ENCODE assay signal across 13 cellular contexts in the genomic region with DNA sequence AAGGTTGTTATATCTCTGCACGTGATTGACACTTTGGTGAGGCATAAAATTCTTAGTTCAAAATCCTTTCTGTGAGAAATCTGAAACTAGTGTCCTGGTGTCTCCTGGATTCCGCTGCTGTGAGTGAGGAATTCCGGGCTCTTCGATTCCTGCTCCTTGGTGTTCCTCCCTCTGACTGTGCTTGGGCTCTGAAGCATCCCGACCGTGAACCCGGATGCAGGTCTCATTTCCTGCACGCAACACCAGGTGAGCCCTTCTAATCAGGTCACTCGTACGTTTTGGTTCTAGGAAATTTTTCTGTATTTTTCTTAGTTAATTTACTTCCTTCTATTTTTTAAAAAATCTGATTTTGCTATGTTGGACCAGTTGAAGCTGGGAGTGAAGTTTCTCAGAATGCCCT.
DNase-seq lines count a peak whose midpoint lies in the region; ATAC-seq and TF ChIP-seq lines count a peak whose summit lies in the region.
"Had no signal": no experiment of that assay in that cellular context is flagged by ENCODE, and none has a peak within 500 bp of the region (broad histone marks: within the 10 kb centered on the region; RNA-seq: fewer than 3 reads in every experiment).

No MANE protein-coding gene starts in this region.

- H3K4me3 Mint-ChIP-seq in CD14-positive monocyte, result peak overlapping the region; percentile 50 to 77
- H3K4me3 Mint-ChIP-seq in activated T-helper 2 cell treated with anti-CD3 and anti-CD28 coated beads, Interferon-gamma antibody, Interleukin-2, Interleukin-4, amounts not matched to agents 10 μg/mL and 5 μg/mL and 100 μg/mL, durations not matched to agents 14 hours and 24 hours and 36 hours (ENCODE audit: low read depth), result peak overlapping the region; percentile 22
- H3K4me3 Mint-ChIP-seq in natural killer cell treated with Interleukin-12 subunit alpha and Interleukin-12 subunit beta and Interleukin-15 and Interleukin-18, amount 100 ng/mL, for 72 hours, result peak overlapping the region; percentile 20

- no peak for DNase-seq in CD14-positive monocyte (ENCODE audit: low spot score)
- peak; percentile 11 for DNase-seq in GM13976 (ENCODE audit: low spot score)
- DNase-seq in activated T-helper 2 cell treated with anti-CD3 and anti-CD28 coated beads, Interferon-gamma antibody, Interleukin-2, Interleukin-4, amounts not matched to agents 10 μg/mL and 5 μg/mL and 100 μg/mL, durations not matched to agents 14 hours and 24 hours and 36 hours (ENCODE audit: low spot score), result no peak
- DNase-seq in natural killer cell treated with Interleukin-12 subunit alpha and Interleukin-12 subunit beta and Interleukin-15 and Interleukin-18, amount 100 ng/mL, for 72 hours (ENCODE audit: low spot score), result no peak
- DNase-seq in DMS 273 treated with DMSO at 0.1 percent for 48 hours (lab: John Stamatoyannopoulos, UW), result no peak
- DNase-seq: activated naive CD4-positive, alpha-beta T cell treated with anti-CD3 and anti-CD28 coated beads, Interleukin-2, amount 50 U/mL, for 16 hours; left cardiac atrium; NCI-H1694 treated with DMSO at 0.1 percent for 48 hours; NCI-H510A; stomach had no signal

- intact Hi-C loops in CD14-positive monocyte (cut with micrococcal nuclease), result no loop called here
- intact Hi-C loops in activated T-helper 2 cell treated with anti-CD3 and anti-CD28 coated beads, Interferon-gamma antibody, Interleukin-2, Interleukin-4, amounts not matched to agents 10 μg/mL and 5 μg/mL and 100 μg/mL, durations not matched to agents 14 hours and 24 hours and 36 hours (cut with micrococcal nuclease), result no loop called here

- H3K4me1 Mint-ChIP-seq in CD14-positive monocyte, result peaks cover 25% of the 10 kb centered on the region
- peaks cover 19% of the 10 kb centered on the region for H3K4me1 Mint-ChIP-seq in activated T-helper 2 cell treated with anti-CD3 and anti-CD28 coated beads, Interferon-gamma antibody, Interleukin-2, Interleukin-4, amounts not matched to agents 10 μg/mL and 5 μg/mL and 100 μg/mL, durations not matched to agents 14 hours and 24 hours and 36 hours (ENCODE audit: low read depth)
- peaks cover 10 to 19% of the 10 kb centered on the region in 2 donors for H3K4me1 Mint-ChIP-seq in natural killer cell treated with Interleukin-12 subunit alpha and Interleukin-12 subunit beta and Interleukin-15 and Interleukin-18, amount 100 ng/mL, for 72 hours (ENCODE audit: low read depth in 2 of 2)

- no peak for ATAC-seq in natural killer cell treated with Interleukin-12 subunit alpha and Interleukin-12 subunit beta and Interleukin-15 and Interleukin-18, amount 100 ng/mL, for 72 hours
- ATAC-seq in HG03039 (IDR thresholded peaks at IDR 0.05; ENCODE audit: unreplicated experiment) (no peak), HG03025 (IDR thresholded peaks at IDR 0.05; ENCODE audit: low FRiP score, unreplicated experiment) (no peak)

- H3K9me3 Mint-ChIP-seq in CD14-positive monocyte, result no peaks in the 10 kb centered on the region
- no peaks in the 10 kb centered on the region for H3K9me3 Mint-ChIP-seq in activated T-helper 2 cell treated with anti-CD3 and anti-CD28 coated beads, Interferon-gamma antibody, Interleukin-2, Interleukin-4, amounts not matched to agents 10 μg/mL and 5 μg/mL and 100 μg/mL, durations not matched to agents 14 hours and 24 hours and 36 hours
- H3K9me3 Mint-ChIP-seq in natural killer cell treated with Interleukin-12 subunit alpha and Interleukin-12 subunit beta and Interleukin-15 and Interleukin-18, amount 100 ng/mL, for 72 hours, result no peaks in the 10 kb centered on the region

- in situ Hi-C loops in GM13976 (cut with MboI; ENCODE audit: low sequenced_read_pairs, unreplicated experiment), result no loop called here

- no peaks in the 10 kb centered on the region for H3K27me3 Mint-ChIP-seq in CD14-positive monocyte (ENCODE audit: low read depth in 3 of 3)
- H3K27me3 Mint-ChIP-seq in activated T-helper 2 cell treated with anti-CD3 and anti-CD28 coated beads, Interferon-gamma antibody, Interleukin-2, Interleukin-4, amounts not matched to agents 10 μg/mL and 5 μg/mL and 100 μg/mL, durations not matched to agents 14 hours and 24 hours and 36 hours (ENCODE audit: low read depth), result no peaks in the 10 kb centered on the region
- no peaks in the 10 kb centered on the region for H3K27me3 Mint-ChIP-seq in natural killer cell treated with Interleukin-12 subunit alpha and Interleukin-12 subunit beta and Interleukin-15 and Interleukin-18, amount 100 ng/mL, for 72 hours
- H3K27me3 Mint-ChIP-seq: progenitor cell of endocrine pancreas had no signal

- H3K36me3 Mint-ChIP-seq in CD14-positive monocyte, result peaks cover 13 to 16% of the 10 kb centered on the region in 2 donors
- H3K36me3 Mint-ChIP-seq in activated T-helper 2 cell treated with anti-CD3 and anti-CD28 coated beads, Interferon-gamma antibody, Interleukin-2, Interleukin-4, amounts not matched to agents 10 μg/mL and 5 μg/mL and 100 μg/mL, durations not matched to agents 14 hours and 24 hours and 36 hours (ENCODE audit: low read depth), result peaks cover 5% of the 10 kb centered on the region
- no peaks in the 10 kb centered on the region for H3K36me3 Mint-ChIP-seq in natural killer cell treated with Interleukin-12 subunit alpha and Interleukin-12 subunit beta and Interleukin-15 and Interleukin-18, amount 100 ng/mL, for 72 hours

- no peak for TF ChIP-seq CTCF in CD14-positive monocyte (IDR thresholded peaks at IDR 0.05)
- no peak for TF ChIP-seq CTCF in GM13976 (IDR thresholded peaks at IDR 0.05; ENCODE audit: borderline replicate concordance, control extremely low read depth, extremely low read depth, insufficient read depth, missing control alignments)

- peak overlapping the region; percentile 85 to 94 (median 92) for H3K27ac Mint-ChIP-seq in CD14-positive monocyte
- H3K27ac Mint-ChIP-seq in activated T-helper 2 cell treated with anti-CD3 and anti-CD28 coated beads, Interferon-gamma antibody, Interleukin-2, Interleukin-4, amounts not matched to agents 10 μg/mL and 5 μg/mL and 100 μg/mL, durations not matched to agents 14 hours and 24 hours and 36 hours, result peak overlapping the region; percentile 69
- H3K27ac Mint-ChIP-seq in natural killer cell treated with Interleukin-12 subunit alpha and Interleukin-12 subunit beta and Interleukin-15 and Interleukin-18, amount 100 ng/mL, for 72 hours, result peak overlapping the region; percentile 48 to 66
- H3K27ac Mint-ChIP-seq: progenitor cell of endocrine pancreas had no signal
